In genomic region chr19:6097911-6098310, GRCh38 we compare ENCODE assay signal across 29 cellular contexts. TPM values are rescaled to one million over a fixed set of nuclear protein-coding genes. Genes with fewer than 3 reads are reported as not detected.
DNase-seq lines count a peak whose midpoint lies in the region; ATAC-seq and TF ChIP-seq lines count a peak whose summit lies in the region.
"Had no signal": no experiment of that assay in that cellular context is flagged by ENCODE, and none has a peak within 500 bp of the region (broad histone marks: within the 10 kb centered on the region; RNA-seq: fewer than 3 reads in every experiment).

No MANE protein-coding gene starts in this region.

- H3K4me1 ChIP-seq in right atrium auricular region (peaks cover 0 to 67% of the 10 kb centered on the region in 2 donors), esophagus squamous epithelium (peaks cover 11 to 73% (median 55%) of the 10 kb centered on the region in 3 donors), neural progenitor cell (peaks cover 13% of the 10 kb centered on the region), upper lobe of right lung (peaks cover 41% of the 10 kb centered on the region)
- H3K4me1 ChIP-seq: parathyroid adenoma had no signal

- no peak for TF ChIP-seq POLR2A in esophagus squamous epithelium (IDR thresholded peaks at IDR 0.05)

- H2AFZ ChIP-seq in neural progenitor cell (replicated peaks): no peak overlapping the region
- H2AFZ ChIP-seq: parathyroid adenoma had no signal

- H3K9me3 Mint-ChIP-seq in neural progenitor cell: no peaks in the 10 kb centered on the region
- H3K9me3 Mint-ChIP-seq: dendritic cell treated with granulocyte-macrophage colony-stimulating factor and Interleukin-4, amounts not matched to agents 40 ng/mL and 50 ng/mL, for 4 days had no signal

- H3K79me2 ChIP-seq in neural progenitor cell (ENCODE audit: low read depth): no peaks in the 10 kb centered on the region
- H3K79me2 ChIP-seq: parathyroid adenoma had no signal

- H3K36me3 ChIP-seq in right atrium auricular region (no peaks in the 10 kb centered on the region), esophagus squamous epithelium (no peaks in the 10 kb centered on the region), neural progenitor cell (no peaks in the 10 kb centered on the region), upper lobe of right lung (no peaks in the 10 kb centered on the region)
- H3K36me3 ChIP-seq: cardiac muscle cell, Peyer's patch had no signal

- H3K36me3 Mint-ChIP-seq in neural progenitor cell: peaks cover 15% of the 10 kb centered on the region
- H3K36me3 Mint-ChIP-seq: activated CD4-positive, alpha-beta memory T cell treated with anti-CD3 and anti-CD28 coated beads for 36 hours had no signal

- no peak overlapping the region for H3K9ac ChIP-seq in neural progenitor cell
- H3K9ac ChIP-seq: parathyroid adenoma had no signal

- WGBS in esophagus squamous epithelium, 2 donors: 68 to 83% methylated on average over 4 of the region's 4 CpGs

- no peaks in the 10 kb centered on the region for H3K27me3 ChIP-seq in right atrium auricular region
- no peaks in the 10 kb centered on the region for H3K27me3 ChIP-seq in esophagus squamous epithelium
- H3K27me3 ChIP-seq in neural progenitor cell: peaks cover 17% of the 10 kb centered on the region
- no peaks in the 10 kb centered on the region for H3K27me3 ChIP-seq in upper lobe of right lung
- H3K27me3 ChIP-seq: cardiac muscle cell, Peyer's patch had no signal

- no peak overlapping the region for H3K27ac Mint-ChIP-seq in neural progenitor cell
- H3K27ac Mint-ChIP-seq: activated CD4-positive, alpha-beta memory T cell treated with anti-CD3 and anti-CD28 coated beads for 36 hours; activated naive CD4-positive, alpha-beta T cell treated with anti-CD3 and anti-CD28 coated beads, Interleukin-2, amount 50 U/mL, for 24 hours; activated T-helper 17 cell treated with anti-CD3 and anti-CD28 coated beads, Interleukin-2, amount 50 U/mL, for 72 hours; dendritic cell treated with granulocyte-macrophage colony-stimulating factor and Interleukin-4, amounts not matched to agents 40 ng/mL and 50 ng/mL, for 4 days; stimulated activated memory B cell treated with anti-CD40 and anti-IgM and Interleukin-4, amounts not matched to agents 10 μg/mL and 1 μg/mL and 100 μg/mL, for 72 hours had no signal

- intact Hi-C loops in left cardiac atrium (cut with DNase I) (no loop called here), esophagus squamous epithelium (cut with DNase I) (no loop called here), upper lobe of right lung (cut with DNase I) (no loop called here)

- no peaks in the 10 kb centered on the region for H4K20me1 ChIP-seq in neural progenitor cell (ENCODE audit: low read depth)

- no peak for ATAC-seq in left cardiac atrium
- ATAC-seq in upper lobe of right lung: no peak
- ATAC-seq: A549; activated T-helper 17 cell treated with anti-CD3 and anti-CD28 coated beads, Interleukin-2, amount 50 U/mL, for 72 hours; mucosa of descending colon; stimulated activated memory B cell treated with anti-CD40 and anti-IgM and Interleukin-4, amounts not matched to agents 10 μg/mL and 1 μg/mL and 100 μg/mL, for 72 hours had no signal

- peaks cover 2% of the 10 kb centered on the region for H3K27me3 Mint-ChIP-seq in neural progenitor cell (ENCODE audit: insufficient read depth, low read depth)
- H3K27me3 Mint-ChIP-seq: activated CD4-positive, alpha-beta memory T cell treated with anti-CD3 and anti-CD28 coated beads for 36 hours; activated naive CD4-positive, alpha-beta T cell treated with anti-CD3 and anti-CD28 coated beads, Interleukin-2, amount 50 U/mL, for 24 hours; activated T-helper 17 cell treated with anti-CD3 and anti-CD28 coated beads, Interleukin-2, amount 50 U/mL, for 72 hours; dendritic cell treated with granulocyte-macrophage colony-stimulating factor and Interleukin-4, amounts not matched to agents 40 ng/mL and 50 ng/mL, for 4 days; stimulated activated memory B cell treated with anti-CD40 and anti-IgM and Interleukin-4, amounts not matched to agents 10 μg/mL and 1 μg/mL and 100 μg/mL, for 72 hours had no signal

- no peak for DNase-seq in right atrium auricular region (ENCODE audit: low spot score)
- DNase-seq in left cardiac atrium: no peak
- no peak for DNase-seq in esophagus squamous epithelium (lab: John Stamatoyannopoulos, UW)
- no peak for DNase-seq in neural progenitor cell (ENCODE audit: low spot score)
- no peak for DNase-seq in upper lobe of right lung
- no peak for DNase-seq in NCI-H1694 (lab: John Stamatoyannopoulos, UW)
- DNase-seq in NK-92 treated with Interleukin-12 subunit alpha and Interleukin-12 subunit beta, amount 100 ng/mL, for 24 hours (lab: John Stamatoyannopoulos, UW): no peak
- no peak for DNase-seq in retina
- DNase-seq: activated CD4-positive, alpha-beta memory T cell treated with anti-CD3 and anti-CD28 coated beads for 36 hours; islet precursor cell; mucosa of descending colon; NCI-H2081 treated with DMSO at 0.1 percent for 48 hours; NCI-H345; Peyer's patch; stimulated activated CD4-positive, alpha-beta T cell treated with anti-CD3 and anti-CD28 coated beads, Interleukin-4, amount 100 ng/mL, for 4 hours had no signal

- H3K9me3 ChIP-seq in right atrium auricular region (no peaks in the 10 kb centered on the region), esophagus squamous epithelium (no peaks in the 10 kb centered on the region), neural progenitor cell (ENCODE audit: low read depth) (no peaks in the 10 kb centered on the region), upper lobe of right lung (no peaks in the 10 kb centered on the region)
- H3K9me3 ChIP-seq: A549, mucosa of descending colon, Peyer's patch had no signal

- H3F3A ChIP-seq in neural progenitor cell (ENCODE audit: low read depth): peaks cover 8% of the 10 kb centered on the region

- H3K27ac ChIP-seq in right atrium auricular region (peak overlapping the region; percentile 66 to 82), esophagus squamous epithelium (peak overlapping the region; percentile 51 to 91 (median 84)), neural progenitor cell (no peak overlapping the region), upper lobe of right lung (peak overlapping the region; percentile 89)
- H3K27ac ChIP-seq: A549, cardiac muscle cell, parathyroid adenoma had no signal

- peak overlapping the region; percentile 54 for H3K4me3 Mint-ChIP-seq in neural progenitor cell
- H3K4me3 Mint-ChIP-seq: activated CD4-positive, alpha-beta memory T cell treated with anti-CD3 and anti-CD28 coated beads for 36 hours; activated naive CD4-positive, alpha-beta T cell treated with anti-CD3 and anti-CD28 coated beads, Interleukin-2, amount 50 U/mL, for 24 hours; activated T-helper 17 cell treated with anti-CD3 and anti-CD28 coated beads, Interleukin-2, amount 50 U/mL, for 72 hours; dendritic cell treated with granulocyte-macrophage colony-stimulating factor and Interleukin-4, amounts not matched to agents 40 ng/mL and 50 ng/mL, for 4 days; neural crest cell; stimulated activated memory B cell treated with anti-CD40 and anti-IgM and Interleukin-4, amounts not matched to agents 10 μg/mL and 1 μg/mL and 100 μg/mL, for 72 hours had no signal

- peaks cover 31% of the 10 kb centered on the region for H3K4me1 Mint-ChIP-seq in neural progenitor cell

- no peak overlapping the region for H3K4me2 ChIP-seq in neural progenitor cell
- H3K4me2 ChIP-seq: A549 had no signal

- no peak overlapping the region for H3K4me3 ChIP-seq in right atrium auricular region
- H3K4me3 ChIP-seq in esophagus squamous epithelium: no peak overlapping the region
- H3K4me3 ChIP-seq in neural progenitor cell: no peak overlapping the region
- no peak overlapping the region for H3K4me3 ChIP-seq in upper lobe of right lung
- H3K4me3 ChIP-seq: A549, cardiac muscle cell, lung, mucosa of descending colon, Peyer's patch had no signal

- no peak for TF ChIP-seq CTCF in right atrium auricular region (IDR thresholded peaks at IDR 0.05)
- TF ChIP-seq CTCF in esophagus squamous epithelium (IDR thresholded peaks at IDR 0.05): no peak
- TF ChIP-seq CTCF in neural progenitor cell (IDR thresholded peaks at IDR 0.05): no peak
- TF ChIP-seq CTCF in upper lobe of right lung (IDR thresholded peaks at IDR 0.05): no peak

RNA-seq across cellular contexts. Expression of gene RFX2, which starts 12.4 kb away (rescaled TPM):
- total RNA-seq in right atrium auricular region (10 to 100 TPM; 12.7 to 16.1 TPM), left cardiac atrium (10 to 100 TPM; 10.5 to 11.5 TPM), esophagus squamous epithelium (10 to 100 TPM in 1 of 4 donors, 1 to 10 TPM in 3; 5.2 to 21.4 (median 7.7) TPM), neural progenitor cell (ENCODE audit: low replicate concordance) (6.2 and 11.0 TPM in 2 replicates), upper lobe of right lung (11.7 TPM)

RNA-seq across cellular contexts. Expression of gene ACSBG2, which starts 37.6 kb away (rescaled TPM):
- total RNA-seq in right atrium auricular region: not detected
- total RNA-seq in left cardiac atrium: not detected
- total RNA-seq in esophagus squamous epithelium: under 1 TPM in 1 of 4 donors, not detected in 3; 0.38 TPM
- not detected in 2 replicates for total RNA-seq in neural progenitor cell (ENCODE audit: low replicate concordance)
- not detected for total RNA-seq in upper lobe of right lung
- total RNA-seq: activated CD4-positive, alpha-beta memory T cell treated with anti-CD3 and anti-CD28 coated beads for 36 hours; activated T-helper 17 cell treated with anti-CD3 and anti-CD28 coated beads, Interleukin-2, amount 50 U/mL, for 72 hours; cardiac muscle cell; H7; HT-29; M059J; mucosa of descending colon; neural crest cell; sciatic nerve; T-helper 1 cell treated with Interleukin-12 subunit alpha and Interleukin-12 subunit beta and Interleukin-4 antibody, amounts not matched to agents 30 ng/mL and 1 ng/mL, for 36 hours had no signal
